In the genomic region with DNA sequence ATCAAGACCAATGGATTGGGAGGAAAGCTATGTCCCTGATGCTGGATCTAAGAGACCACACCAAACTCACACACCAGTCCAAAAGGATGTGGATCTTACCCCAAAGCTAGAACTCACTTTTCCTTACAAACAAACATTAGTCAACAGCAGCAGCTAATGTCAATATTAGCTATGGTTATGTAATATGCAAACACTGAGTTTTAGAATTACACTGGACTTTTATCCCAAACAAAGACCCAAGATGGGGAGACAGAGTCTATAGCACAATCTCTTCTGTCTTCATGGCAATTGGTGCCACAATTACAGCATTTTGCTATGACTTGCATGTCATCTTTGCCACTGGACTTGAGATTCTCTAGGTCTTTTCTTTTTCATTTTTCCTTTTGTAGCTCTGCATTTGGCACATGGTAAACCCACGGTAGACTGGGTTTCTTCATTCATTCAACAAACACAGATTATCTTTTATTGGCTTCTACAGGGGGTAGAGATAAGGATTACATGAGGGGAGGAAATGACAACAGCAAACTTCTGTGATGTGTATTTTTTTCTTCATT, we compare ENCODE assay signal across 1 cellular context.
TF ChIP-seq lines count a peak whose summit lies in the region.

No MANE protein-coding gene starts in this region.

TF ChIP-seq in HepG2, 621 proteins besides CTCF, POLR2A, EP300 and RAD21 (continued from another document and continues in another):
- TF ChIP-seq SP5 (CRISPR knock-in tag; IDR thresholded peaks at IDR 0.05; ENCODE audit: borderline replicate concordance, low read depth): peak; percentile 84
- TF ChIP-seq PTBP1 (IDR thresholded peaks at IDR 0.05; ENCODE audit: low read depth, low read length, poor library complexity, severe bottlenecking): no peak
- TF ChIP-seq, protein P1, sequence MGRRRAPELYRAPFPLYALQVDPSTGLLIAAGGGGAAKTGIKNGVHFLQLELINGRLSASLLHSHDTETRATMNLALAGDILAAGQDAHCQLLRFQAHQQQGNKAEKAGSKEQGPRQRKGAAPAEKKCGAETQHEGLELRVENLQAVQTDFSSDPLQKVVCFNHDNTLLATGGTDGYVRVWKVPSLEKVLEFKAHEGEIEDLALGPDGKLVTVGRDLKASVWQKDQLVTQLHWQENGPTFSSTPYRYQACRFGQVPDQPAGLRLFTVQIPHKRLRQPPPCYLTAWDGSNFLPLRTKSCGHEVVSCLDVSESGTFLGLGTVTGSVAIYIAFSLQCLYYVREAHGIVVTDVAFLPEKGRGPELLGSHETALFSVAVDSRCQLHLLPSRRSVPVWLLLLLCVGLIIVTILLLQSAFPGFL (CRISPR knock-in tag; IDR thresholded peaks at IDR 0.05): no peak
- peak; percentile 71; the same call in 2 of the 3 replicates for TF ChIP-seq MXI1 (IDR thresholded peaks at IDR 0.05; ENCODE audit: borderline replicate concordance, low read depth, low read length)
- TF ChIP-seq, protein P2, sequence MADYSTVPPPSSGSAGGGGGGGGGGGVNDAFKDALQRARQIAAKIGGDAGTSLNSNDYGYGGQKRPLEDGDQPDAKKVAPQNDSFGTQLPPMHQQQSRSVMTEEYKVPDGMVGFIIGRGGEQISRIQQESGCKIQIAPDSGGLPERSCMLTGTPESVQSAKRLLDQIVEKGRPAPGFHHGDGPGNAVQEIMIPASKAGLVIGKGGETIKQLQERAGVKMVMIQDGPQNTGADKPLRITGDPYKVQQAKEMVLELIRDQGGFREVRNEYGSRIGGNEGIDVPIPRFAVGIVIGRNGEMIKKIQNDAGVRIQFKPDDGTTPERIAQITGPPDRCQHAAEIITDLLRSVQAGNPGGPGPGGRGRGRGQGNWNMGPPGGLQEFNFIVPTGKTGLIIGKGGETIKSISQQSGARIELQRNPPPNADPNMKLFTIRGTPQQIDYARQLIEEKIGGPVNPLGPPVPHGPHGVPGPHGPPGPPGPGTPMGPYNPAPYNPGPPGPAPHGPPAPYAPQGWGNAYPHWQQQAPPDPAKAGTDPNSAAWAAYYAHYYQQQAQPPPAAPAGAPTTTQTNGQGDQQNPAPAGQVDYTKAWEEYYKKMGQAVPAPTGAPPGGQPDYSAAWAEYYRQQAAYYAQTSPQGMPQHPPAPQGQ (CRISPR knock-in tag; IDR thresholded peaks at IDR 0.05; ENCODE audit: borderline replicate concordance): 0 out of 2 replicates have a peak, but pooled peaks have one; percentile 80
- TF ChIP-seq MED13 (CRISPR knock-in tag; IDR thresholded peaks at IDR 0.05): peak; percentile 74; the same call in 1 of the 2 replicates
- peak; percentile 99 for TF ChIP-seq NCOA2 (CRISPR knock-in tag; IDR thresholded peaks at IDR 0.05)
- TF ChIP-seq ZNF704 (CRISPR knock-in tag; IDR thresholded peaks at IDR 0.05; ENCODE audit: borderline replicate concordance): no peak; the same call in 1 of the 2 replicates
- TF ChIP-seq MED8 (CRISPR knock-in tag; IDR thresholded peaks at IDR 0.05; ENCODE audit: insufficient replicate concordance): peak; percentile 78
- TF ChIP-seq, protein P3, sequence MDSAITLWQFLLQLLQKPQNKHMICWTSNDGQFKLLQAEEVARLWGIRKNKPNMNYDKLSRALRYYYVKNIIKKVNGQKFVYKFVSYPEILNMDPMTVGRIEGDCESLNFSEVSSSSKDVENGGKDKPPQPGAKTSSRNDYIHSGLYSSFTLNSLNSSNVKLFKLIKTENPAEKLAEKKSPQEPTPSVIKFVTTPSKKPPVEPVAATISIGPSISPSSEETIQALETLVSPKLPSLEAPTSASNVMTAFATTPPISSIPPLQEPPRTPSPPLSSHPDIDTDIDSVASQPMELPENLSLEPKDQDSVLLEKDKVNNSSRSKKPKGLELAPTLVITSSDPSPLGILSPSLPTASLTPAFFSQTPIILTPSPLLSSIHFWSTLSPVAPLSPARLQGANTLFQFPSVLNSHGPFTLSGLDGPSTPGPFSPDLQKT (CRISPR knock-in tag; IDR thresholded peaks at IDR 0.05; ENCODE audit: borderline replicate concordance): no peak
- TF ChIP-seq ZNF775 (CRISPR knock-in tag; IDR thresholded peaks at IDR 0.05; ENCODE audit: borderline replicate concordance): no peak; the same call in 1 of the 2 replicates
- no peak for TF ChIP-seq ATRX (CRISPR knock-in tag; IDR thresholded peaks at IDR 0.05; ENCODE audit: borderline replicate concordance)
- no peak for TF ChIP-seq NBN (conservative IDR thresholded peaks at IDR 0.05)
- TF ChIP-seq, protein P4, sequence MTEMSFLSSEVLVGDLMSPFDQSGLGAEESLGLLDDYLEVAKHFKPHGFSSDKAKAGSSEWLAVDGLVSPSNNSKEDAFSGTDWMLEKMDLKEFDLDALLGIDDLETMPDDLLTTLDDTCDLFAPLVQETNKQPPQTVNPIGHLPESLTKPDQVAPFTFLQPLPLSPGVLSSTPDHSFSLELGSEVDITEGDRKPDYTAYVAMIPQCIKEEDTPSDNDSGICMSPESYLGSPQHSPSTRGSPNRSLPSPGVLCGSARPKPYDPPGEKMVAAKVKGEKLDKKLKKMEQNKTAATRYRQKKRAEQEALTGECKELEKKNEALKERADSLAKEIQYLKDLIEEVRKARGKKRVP (CRISPR knock-in tag; IDR thresholded peaks at IDR 0.05): peak in 1 of 2 experiments; percentile 92; a peak in 3 of 4 replicates
- peak; percentile 96 for TF ChIP-seq EHMT2 (IDR thresholded peaks at IDR 0.05; ENCODE audit: borderline replicate concordance, low read depth, low read length)
- TF ChIP-seq, protein P5, sequence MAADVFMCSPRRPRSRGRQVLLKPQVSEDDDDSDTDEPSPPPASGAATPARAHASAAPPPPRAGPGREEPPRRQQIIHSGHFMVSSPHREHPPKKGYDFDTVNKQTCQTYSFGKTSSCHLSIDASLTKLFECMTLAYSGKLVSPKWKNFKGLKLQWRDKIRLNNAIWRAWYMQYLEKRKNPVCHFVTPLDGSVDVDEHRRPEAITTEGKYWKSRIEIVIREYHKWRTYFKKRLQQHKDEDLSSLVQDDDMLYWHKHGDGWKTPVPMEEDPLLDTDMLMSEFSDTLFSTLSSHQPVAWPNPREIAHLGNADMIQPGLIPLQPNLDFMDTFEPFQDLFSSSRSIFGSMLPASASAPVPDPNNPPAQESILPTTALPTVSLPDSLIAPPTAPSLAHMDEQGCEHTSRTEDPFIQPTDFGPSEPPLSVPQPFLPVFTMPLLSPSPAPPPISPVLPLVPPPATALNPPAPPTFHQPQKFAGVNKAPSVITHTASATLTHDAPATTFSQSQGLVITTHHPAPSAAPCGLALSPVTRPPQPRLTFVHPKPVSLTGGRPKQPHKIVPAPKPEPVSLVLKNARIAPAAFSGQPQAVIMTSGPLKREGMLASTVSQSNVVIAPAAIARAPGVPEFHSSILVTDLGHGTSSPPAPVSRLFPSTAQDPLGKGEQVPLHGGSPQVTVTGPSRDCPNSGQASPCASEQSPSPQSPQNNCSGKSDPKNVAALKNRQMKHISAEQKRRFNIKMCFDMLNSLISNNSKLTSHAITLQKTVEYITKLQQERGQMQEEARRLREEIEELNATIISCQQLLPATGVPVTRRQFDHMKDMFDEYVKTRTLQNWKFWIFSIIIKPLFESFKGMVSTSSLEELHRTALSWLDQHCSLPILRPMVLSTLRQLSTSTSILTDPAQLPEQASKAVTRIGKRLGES (CRISPR knock-in tag; IDR thresholded peaks at IDR 0.05; ENCODE audit: borderline replicate concordance): no peak
- TF ChIP-seq TSC22D2 (CRISPR knock-in tag; IDR thresholded peaks at IDR 0.05; ENCODE audit: borderline replicate concordance): peak; percentile 92; the same call in 1 of the 2 replicates
- TF ChIP-seq ZNF24 (IDR thresholded peaks at IDR 0.05): peak; percentile 78
- no peak for TF ChIP-seq TBP (CRISPR knock-in tag; IDR thresholded peaks at IDR 0.05)
- no peak for TF ChIP-seq ZNF672 (CRISPR knock-in tag; IDR thresholded peaks at IDR 0.05)
- TF ChIP-seq ZNF232 (CRISPR knock-in tag; IDR thresholded peaks at IDR 0.05; ENCODE audit: borderline replicate concordance): 0 out of 2 replicates have a peak, but pooled peaks have one; percentile 65
- TF ChIP-seq HOXD1 (CRISPR knock-in tag; IDR thresholded peaks at IDR 0.05): peak; percentile 94; the same call in 1 of the 2 replicates
- TF ChIP-seq SNAPC4 (CRISPR knock-in tag; IDR thresholded peaks at IDR 0.05): no peak; the same call in 1 of the 2 replicates
- 0 out of 2 replicates have a peak, but pooled peaks have one; percentile 64 for TF ChIP-seq ZNF510 (CRISPR knock-in tag; IDR thresholded peaks at IDR 0.05; ENCODE audit: low read depth)
- no peak for TF ChIP-seq ZNF44 (CRISPR knock-in tag; IDR thresholded peaks at IDR 0.05)
- peak; percentile 99 for TF ChIP-seq NFIC (IDR thresholded peaks at IDR 0.05; ENCODE audit: low read length)
- no peak for TF ChIP-seq GTF3A (CRISPR knock-in tag; conservative IDR thresholded peaks at IDR 0.05)
- TF ChIP-seq CBFB (CRISPR knock-in tag; IDR thresholded peaks at IDR 0.05): peak; percentile 91; the same call in 1 of the 2 replicates
- peak; percentile 68; the same call in 1 of the 2 replicates for TF ChIP-seq ZNF788 (CRISPR knock-in tag; IDR thresholded peaks at IDR 0.05; ENCODE audit: borderline replicate concordance)
- TF ChIP-seq, protein P6, sequence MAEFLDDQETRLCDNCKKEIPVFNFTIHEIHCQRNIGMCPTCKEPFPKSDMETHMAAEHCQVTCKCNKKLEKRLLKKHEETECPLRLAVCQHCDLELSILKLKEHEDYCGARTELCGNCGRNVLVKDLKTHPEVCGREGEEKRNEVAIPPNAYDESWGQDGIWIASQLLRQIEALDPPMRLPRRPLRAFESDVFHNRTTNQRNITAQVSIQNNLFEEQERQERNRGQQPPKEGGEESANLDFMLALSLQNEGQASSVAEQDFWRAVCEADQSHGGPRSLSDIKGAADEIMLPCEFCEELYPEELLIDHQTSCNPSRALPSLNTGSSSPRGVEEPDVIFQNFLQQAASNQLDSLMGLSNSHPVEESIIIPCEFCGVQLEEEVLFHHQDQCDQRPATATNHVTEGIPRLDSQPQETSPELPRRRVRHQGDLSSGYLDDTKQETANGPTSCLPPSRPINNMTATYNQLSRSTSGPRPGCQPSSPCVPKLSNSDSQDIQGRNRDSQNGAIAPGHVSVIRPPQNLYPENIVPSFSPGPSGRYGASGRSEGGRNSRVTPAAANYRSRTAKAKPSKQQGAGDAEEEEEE (CRISPR knock-in tag; IDR thresholded peaks at IDR 0.05; ENCODE audit: borderline replicate concordance): peak; percentile 29; the same call in 1 of the 2 replicates
- no peak for TF ChIP-seq SP1 (IDR thresholded peaks at IDR 0.05)
- TF ChIP-seq SP1 (CRISPR knock-in tag; IDR thresholded peaks at IDR 0.05): peak; percentile 47; the same call in 1 of the 2 replicates
- TF ChIP-seq ZNF687 (CRISPR knock-in tag; IDR thresholded peaks at IDR 0.05): no peak
- TF ChIP-seq ZNF543 (CRISPR knock-in tag; IDR thresholded peaks at IDR 0.05): 0 out of 2 replicates have a peak, but pooled peaks have one; percentile 67
